In genomic region chr9:136582977-136583735, GRCh38 we compare ENCODE assay signal across 27 cellular contexts. TPM values are rescaled to one million over a fixed set of nuclear protein-coding genes. Genes with fewer than 3 reads are reported as not detected.
DNase-seq lines count a peak whose midpoint lies in the region; ATAC-seq and TF ChIP-seq lines count a peak whose summit lies in the region.
"Had no signal": no experiment of that assay in that cellular context is flagged by ENCODE, and none has a peak within 500 bp of the region (broad histone marks: within the 10 kb centered on the region; RNA-seq: fewer than 3 reads in every experiment).

No MANE protein-coding gene starts in this region.

- DNase-seq in C1 segment of cervical spinal cord (lab: John Stamatoyannopoulos, UW) = peak in 11 of 14 donors; percentile 29 to 70 (median 60)
- no peak for DNase-seq in mesenchymal stem cell
- DNase-seq in sciatic nerve (ENCODE audit: low spot score) = no peak
- no peak for DNase-seq in GM20000 (ENCODE audit: low spot score)
- no peak for DNase-seq in NCI-H345 treated with DMSO at 0.1 percent for 48 hours (lab: John Stamatoyannopoulos, UW; ENCODE audit: unreplicated experiment)
- DNase-seq: activated CD4-positive, alpha-beta memory T cell treated with anti-CD3 and anti-CD28 coated beads for 36 hours; activated effector memory CD4-positive, alpha-beta T cell treated with Interleukin-2 at 50 U/mL for 16 hours; body of pancreas; CD4-positive, CD25-positive, alpha-beta regulatory T cell; effector memory CD8-positive, alpha-beta T cell; EL; esophagus squamous epithelium; gastrocnemius medialis; Kasumi-1; mesendoderm; naive thymus-derived CD4-positive, alpha-beta T cell; NCI-H1694; NCI-H2171; NCI-H524; NK-92 treated with Interleukin-12 subunit alpha and Interleukin-12 subunit beta, amount 100 ng/mL, for 24 hours; ovary; SJCRH30; T-cell had no signal

- peak overlapping the region in 1 of 2 experiments; percentile 8 for H2BK12ac ChIP-seq in mesenchymal stem cell (ENCODE audit: low read length in 2 of 2)

- no peaks in the 10 kb centered on the region for H3K79me1 ChIP-seq in mesenchymal stem cell (replicated peaks; ENCODE audit: low read length, poor library complexity, severe bottlenecking)

- no peak for TF ChIP-seq CTCF in GM20000 (IDR thresholded peaks at IDR 0.05; ENCODE audit: extremely low read depth, missing control alignments)

- no peak overlapping the region for H3K4me3 ChIP-seq in mesenchymal stem cell (ENCODE audit: insufficient read depth in 1 of 2, low read depth in 1 of 2, low read length in 2 of 2)
- H3K4me3 ChIP-seq: body of pancreas, esophagus squamous epithelium, gastrocnemius medialis, HAP-1, ovary, SJCRH30 had no signal

- H2BK15ac ChIP-seq in mesenchymal stem cell (ENCODE audit: low read depth, poor library complexity, severe bottlenecking) = peak overlapping the region; percentile 19

- peak overlapping the region; percentile 81 for H4K91ac ChIP-seq in mesenchymal stem cell (ENCODE audit: low read length)

- H3K4me1 ChIP-seq in mesenchymal stem cell (ENCODE audit: control insufficient read depth, insufficient read depth, low read depth, low read length) = peaks cover 36% of the 10 kb centered on the region

- peaks cover 0 to 36% of the 10 kb centered on the region in 2 experiments for H3K27me3 ChIP-seq in mesenchymal stem cell (ENCODE audit: control insufficient read depth in 1 of 2, insufficient read depth in 1 of 2, low read length in 2 of 2)
- H3K27me3 ChIP-seq: body of pancreas, ovary had no signal

- no peak overlapping the region for H2AK5ac ChIP-seq in mesenchymal stem cell (ENCODE audit: low read length, severe bottlenecking)

- no peak overlapping the region for H3K23ac ChIP-seq in mesenchymal stem cell (ENCODE audit: low read length in 2 of 2)

- H3K27ac ChIP-seq in cingulate gyrus (ENCODE audit: low read depth, low read length) (peak overlapping the region; percentile 92), mesenchymal stem cell (ENCODE audit: low read length, poor library complexity, severe bottlenecking) (no peak overlapping the region)
- H3K27ac ChIP-seq: body of pancreas, esophagus squamous epithelium, gastrocnemius medialis, ovary, SJCRH30 had no signal

- WGBS in mesenchymal stem cell = 93% methylated on average over 11 of the region's 11 CpGs

- H4K8ac ChIP-seq in mesenchymal stem cell (ENCODE audit: low read length) = no peak overlapping the region

- H3K36me3 ChIP-seq in mesenchymal stem cell (ENCODE audit: control insufficient read depth in 1 of 2, insufficient read depth in 2 of 2, low read depth in 1 of 2, low read length in 2 of 2) = peaks cover 0 to 2% of the 10 kb centered on the region in 2 experiments
- H3K36me3 ChIP-seq: esophagus squamous epithelium, gastrocnemius medialis, HAP-1, ovary, SJCRH30 had no signal

- H3K14ac ChIP-seq in mesenchymal stem cell (ENCODE audit: low read length in 2 of 2) = no peak overlapping the region

- H3K9me3 ChIP-seq in mesenchymal stem cell (ENCODE audit: control insufficient read depth, low read length) = no peaks in the 10 kb centered on the region
- H3K9me3 ChIP-seq: body of pancreas, esophagus squamous epithelium, gastrocnemius medialis, HAP-1, ovary, SJCRH30 had no signal

- intact Hi-C loops in sciatic nerve (cut with DNase I) = no loop called here

- no peak overlapping the region for H2AFZ ChIP-seq in mesenchymal stem cell (ENCODE audit: low read depth, low read length)

- H3K18ac ChIP-seq in mesenchymal stem cell (ENCODE audit: low read depth in 1 of 2, low read length in 2 of 2) = peak overlapping the region in 1 of 2 experiments; percentile 50

- peak overlapping the region; percentile 11 for H2BK120ac ChIP-seq in mesenchymal stem cell (ENCODE audit: low read depth, low read length)

- ATAC-seq in sciatic nerve (peak; percentile 27), GM19455 (IDR thresholded peaks at IDR 0.05; ENCODE audit: unreplicated experiment) (no peak)
- ATAC-seq: body of pancreas; effector memory CD8-positive, alpha-beta T cell; gastrocnemius medialis; naive thymus-derived CD4-positive, alpha-beta T cell; Panc1; T-cell had no signal

- H3K4me2 ChIP-seq in mesenchymal stem cell (ENCODE audit: low read length, poor library complexity, severe bottlenecking) = no peak overlapping the region

- H3K4ac ChIP-seq in mesenchymal stem cell (ENCODE audit: low read depth in 1 of 2, low read length in 2 of 2) = no peak overlapping the region

- no peak overlapping the region for H2BK5ac ChIP-seq in mesenchymal stem cell (ENCODE audit: low read depth, low read length, poor library complexity, severe bottlenecking)

- no peak overlapping the region for H3K9ac ChIP-seq in mesenchymal stem cell (ENCODE audit: low read length)

RNA-seq across cellular contexts. Expression of gene NOTCH1, which starts 37.3 kb away (rescaled TPM):
- polyA plus RNA-seq in mesenchymal stem cell (2013, experiment 1 of 2) = 15.4 TPM
- polyA plus RNA-seq in mesenchymal stem cell (2013, experiment 2 of 2) = 13.5 TPM
- total RNA-seq in sciatic nerve = 84.2 TPM

Comparison
In these comparisons a context has a peak if more than half of its experiments do, and no peak if none do; other contexts are left out.
1. DNase-seq: peak in C1 segment of cervical spinal cord (11 of 14); none in mesenchymal stem cell (single experiment), sciatic nerve (single experiment), GM20000 (single experiment) and NCI-H345 treated with DMSO at 0.1 percent for 48 hours (single experiment).